In genomic region chr19:8494158-8494557, GRCh38 we compare ENCODE assay signal across 15 cellular contexts. TPM values are rescaled to one million over a fixed set of nuclear protein-coding genes. Genes with fewer than 3 reads are reported as not detected.
DNase-seq lines count a peak whose midpoint lies in the region; ATAC-seq and TF ChIP-seq lines count a peak whose summit lies in the region.
"Had no signal": no experiment of that assay in that cellular context is flagged by ENCODE, and none has a peak within 500 bp of the region (broad histone marks: within the 10 kb centered on the region; RNA-seq: fewer than 3 reads in every experiment).

No MANE protein-coding gene starts in this region.

- no peak for ATAC-seq in CD4-positive, CD25-positive, alpha-beta regulatory T cell (ENCODE audit: low read depth in 2 of 2)
- ATAC-seq in HG03342 (IDR thresholded peaks at IDR 0.05; ENCODE audit: unreplicated experiment) = no peak

- H3K4me1 Mint-ChIP-seq in CD4-positive, CD25-positive, alpha-beta regulatory T cell = peaks cover 0 to 24% (median 3%) of the 10 kb centered on the region in 4 donors

- DNase-seq in CD4-positive, CD25-positive, alpha-beta regulatory T cell = no peak
- DNase-seq in GDM1 (lab: John Stamatoyannopoulos, UW) (peak; percentile 88), SIG-M5 (lab: John Stamatoyannopoulos, UW) (peak; percentile 56), fibroblast of pulmonary artery (ENCODE audit: low read depth) (peak; percentile 28), NCI-H510A treated with DMSO at 0.1 percent for 48 hours (lab: John Stamatoyannopoulos, UW) (no peak), SHP77 treated with DMSO at 0.1 percent for 48 hours (lab: John Stamatoyannopoulos, UW) (no peak)
- DNase-seq: effector memory CD4-positive, alpha-beta T cell; kidney glomerular epithelial cell; NCI-H1694; SW 1271 had no signal

- peaks cover 0 to 1% (median 0%) of the 10 kb centered on the region in 7 donors for H3K9me3 Mint-ChIP-seq in CD4-positive, CD25-positive, alpha-beta regulatory T cell

- peaks cover 6% of the 10 kb centered on the region for H3K4me1 ChIP-seq in CD4-positive, CD25-positive, alpha-beta regulatory T cell (ENCODE audit: control insufficient read depth, insufficient read depth, low read length, poor library complexity, severe bottlenecking)
- H3K4me1 ChIP-seq: ascending aorta had no signal

- no peaks in the 10 kb centered on the region for H3K36me3 ChIP-seq in CD4-positive, CD25-positive, alpha-beta regulatory T cell (ENCODE audit: control insufficient read depth, insufficient read depth, low read length)

- peak overlapping the region; percentile 36 to 68 (median 60) for H3K27ac Mint-ChIP-seq in CD4-positive, CD25-positive, alpha-beta regulatory T cell

- no peaks in the 10 kb centered on the region for H3K27me3 ChIP-seq in CD4-positive, CD25-positive, alpha-beta regulatory T cell (ENCODE audit: control insufficient read depth, insufficient read depth, low read length)
- H3K27me3 ChIP-seq: ascending aorta had no signal

- H3K27ac ChIP-seq in CD4-positive, CD25-positive, alpha-beta regulatory T cell (ENCODE audit: insufficient read depth, low read length, poor library complexity, severe bottlenecking) = no peak overlapping the region
- H3K27ac ChIP-seq: ascending aorta, thoracic aorta had no signal

- H3K27me3 Mint-ChIP-seq in CD4-positive, CD25-positive, alpha-beta regulatory T cell = no peaks in the 10 kb centered on the region

- no peak overlapping the region for H3K4me3 ChIP-seq in CD4-positive, CD25-positive, alpha-beta regulatory T cell (ENCODE audit: low read depth, low read length)
- no peak overlapping the region for H3K4me3 ChIP-seq in fibroblast of pulmonary artery (replicated peaks; ENCODE audit: low read depth, low read length)
- H3K4me3 ChIP-seq: ascending aorta, thoracic aorta had no signal

- H3K4me3 Mint-ChIP-seq in CD4-positive, CD25-positive, alpha-beta regulatory T cell = no peak overlapping the region

- TF ChIP-seq CTCF in fibroblast of pulmonary artery (IDR thresholded peaks at IDR 0.05; ENCODE audit: low read length, missing control alignments) = no peak

- H3K9me3 ChIP-seq in CD4-positive, CD25-positive, alpha-beta regulatory T cell (ENCODE audit: control insufficient read depth in 2 of 2, low read length in 2 of 2) = no peaks in the 10 kb centered on the region
- H3K9me3 ChIP-seq: ascending aorta, thoracic aorta had no signal

- no peaks in the 10 kb centered on the region for H3K36me3 Mint-ChIP-seq in CD4-positive, CD25-positive, alpha-beta regulatory T cell

RNA-seq across cellular contexts. Expression of gene PRAM1, which starts 8.3 kb away (rescaled TPM):
- 3.7 TPM for total RNA-seq in CD4-positive, CD25-positive, alpha-beta regulatory T cell
- polyA plus RNA-seq in CD4-positive, CD25-positive, alpha-beta regulatory T cell = under 1 TPM in 2 of 4 donors, not detected in 2; 0.06 to 0.21 TPM
- total RNA-seq: ascending aorta, glomerular endothelial cell, myocyte had no signal

RNA-seq across cellular contexts. Expression of gene ZNF414, which starts 19.8 kb away (rescaled TPM):
- total RNA-seq in CD4-positive, CD25-positive, alpha-beta regulatory T cell = 35.1 TPM
- polyA plus RNA-seq in CD4-positive, CD25-positive, alpha-beta regulatory T cell = 10 to 100 TPM in 3 of 4 donors, 1 to 10 TPM in 1; 9.7 to 15.0 (median 12.6) TPM

RNA-seq across cellular contexts. Expression of gene HNRNPM, which starts 49.4 kb away (rescaled TPM):
- total RNA-seq in CD4-positive, CD25-positive, alpha-beta regulatory T cell = 263 TPM
- 100 to 1,000 TPM; 161 to 221 (median 184) TPM for polyA plus RNA-seq in CD4-positive, CD25-positive, alpha-beta regulatory T cell

Comparison
In these comparisons a context has a peak if more than half of its experiments do, and no peak if none do; other contexts are left out.
1. DNase-seq: peak in GDM1 (single experiment), SIG-M5 (single experiment) and fibroblast of pulmonary artery (single experiment); none in CD4-positive, CD25-positive, alpha-beta regulatory T cell (0 of 3), NCI-H510A treated with DMSO at 0.1 percent for 48 hours (single experiment) and SHP77 treated with DMSO at 0.1 percent for 48 hours (single experiment).